In the genomic region with DNA sequence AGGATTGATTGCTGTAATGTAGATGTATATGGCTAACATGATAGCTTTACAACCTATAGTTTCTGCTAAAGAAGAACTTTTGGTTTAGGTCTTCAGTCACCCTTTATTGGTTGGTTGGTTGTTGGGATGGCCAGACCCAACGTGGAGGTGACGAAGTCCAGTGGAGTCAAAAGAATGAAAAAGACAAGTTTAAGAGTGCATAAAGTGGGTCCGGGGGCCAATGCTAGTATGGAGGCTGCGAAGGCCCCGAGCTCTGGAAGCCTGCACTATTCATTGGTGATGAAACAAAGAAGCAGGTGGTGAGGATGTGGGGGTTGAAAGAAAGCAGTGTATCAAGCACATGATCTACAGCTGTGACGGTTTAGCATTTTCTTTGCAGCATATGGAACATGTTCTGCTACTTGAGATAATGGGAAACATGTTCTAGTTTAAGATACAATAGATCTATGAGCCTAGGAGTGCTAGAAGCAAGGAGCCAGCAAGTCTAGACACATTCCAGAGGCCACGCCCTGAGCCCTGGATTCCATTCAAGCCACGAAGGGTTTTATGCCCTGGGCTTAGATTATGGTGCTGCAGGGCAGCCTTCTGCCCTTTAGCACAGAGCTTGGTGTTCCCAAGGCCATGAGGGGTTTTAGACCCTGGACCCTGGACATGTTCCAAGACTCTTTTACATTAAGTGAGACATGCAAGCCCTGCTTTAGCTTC, we compare ENCODE assay signal across 1 cellular context.
TF ChIP-seq lines count a peak whose summit lies in the region.

No MANE protein-coding gene starts in this region.

TF ChIP-seq in HepG2, 621 proteins besides CTCF, POLR2A, EP300 and RAD21 (continued from another document):
- TF ChIP-seq NPAS2 (CRISPR knock-in tag; IDR thresholded peaks at IDR 0.05; ENCODE audit: borderline replicate concordance) = no peak
- no peak for TF ChIP-seq ZNF350 (CRISPR knock-in tag; IDR thresholded peaks at IDR 0.05; ENCODE audit: borderline replicate concordance, low read depth)
- TF ChIP-seq SPEN (CRISPR knock-in tag; IDR thresholded peaks at IDR 0.05; ENCODE audit: low read depth) = no peak
- no peak for TF ChIP-seq ZNF883 (CRISPR knock-in tag; IDR thresholded peaks at IDR 0.05; ENCODE audit: not compliant biosample characterization)
- no peak for TF ChIP-seq NBN (conservative IDR thresholded peaks at IDR 0.05)
- peak; percentile 46; the same call in 1 of the 2 replicates for TF ChIP-seq POGZ (CRISPR knock-in tag; IDR thresholded peaks at IDR 0.05)
- TF ChIP-seq ZSCAN30 (CRISPR knock-in tag; IDR thresholded peaks at IDR 0.05) = no peak
- peak; percentile 49; the same call in 1 of the 2 replicates for TF ChIP-seq SALL1 (CRISPR knock-in tag; IDR thresholded peaks at IDR 0.05)
- TF ChIP-seq, protein P1, sequence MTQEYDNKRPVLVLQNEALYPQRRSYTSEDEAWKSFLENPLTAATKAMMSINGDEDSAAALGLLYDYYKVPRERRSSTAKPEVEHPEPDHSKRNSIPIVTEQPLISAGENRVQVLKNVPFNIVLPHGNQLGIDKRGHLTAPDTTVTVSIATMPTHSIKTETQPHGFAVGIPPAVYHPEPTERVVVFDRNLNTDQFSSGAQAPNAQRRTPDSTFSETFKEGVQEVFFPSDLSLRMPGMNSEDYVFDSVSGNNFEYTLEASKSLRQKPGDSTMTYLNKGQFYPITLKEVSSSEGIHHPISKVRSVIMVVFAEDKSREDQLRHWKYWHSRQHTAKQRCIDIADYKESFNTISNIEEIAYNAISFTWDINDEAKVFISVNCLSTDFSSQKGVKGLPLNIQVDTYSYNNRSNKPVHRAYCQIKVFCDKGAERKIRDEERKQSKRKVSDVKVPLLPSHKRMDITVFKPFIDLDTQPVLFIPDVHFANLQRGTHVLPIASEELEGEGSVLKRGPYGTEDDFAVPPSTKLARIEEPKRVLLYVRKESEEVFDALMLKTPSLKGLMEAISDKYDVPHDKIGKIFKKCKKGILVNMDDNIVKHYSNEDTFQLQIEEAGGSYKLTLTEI (CRISPR knock-in tag; conservative IDR thresholded peaks at IDR 0.05) = no peak
- TF ChIP-seq JUND (CRISPR knock-in tag; IDR thresholded peaks at IDR 0.05) = no peak
- TF ChIP-seq, protein P2, sequence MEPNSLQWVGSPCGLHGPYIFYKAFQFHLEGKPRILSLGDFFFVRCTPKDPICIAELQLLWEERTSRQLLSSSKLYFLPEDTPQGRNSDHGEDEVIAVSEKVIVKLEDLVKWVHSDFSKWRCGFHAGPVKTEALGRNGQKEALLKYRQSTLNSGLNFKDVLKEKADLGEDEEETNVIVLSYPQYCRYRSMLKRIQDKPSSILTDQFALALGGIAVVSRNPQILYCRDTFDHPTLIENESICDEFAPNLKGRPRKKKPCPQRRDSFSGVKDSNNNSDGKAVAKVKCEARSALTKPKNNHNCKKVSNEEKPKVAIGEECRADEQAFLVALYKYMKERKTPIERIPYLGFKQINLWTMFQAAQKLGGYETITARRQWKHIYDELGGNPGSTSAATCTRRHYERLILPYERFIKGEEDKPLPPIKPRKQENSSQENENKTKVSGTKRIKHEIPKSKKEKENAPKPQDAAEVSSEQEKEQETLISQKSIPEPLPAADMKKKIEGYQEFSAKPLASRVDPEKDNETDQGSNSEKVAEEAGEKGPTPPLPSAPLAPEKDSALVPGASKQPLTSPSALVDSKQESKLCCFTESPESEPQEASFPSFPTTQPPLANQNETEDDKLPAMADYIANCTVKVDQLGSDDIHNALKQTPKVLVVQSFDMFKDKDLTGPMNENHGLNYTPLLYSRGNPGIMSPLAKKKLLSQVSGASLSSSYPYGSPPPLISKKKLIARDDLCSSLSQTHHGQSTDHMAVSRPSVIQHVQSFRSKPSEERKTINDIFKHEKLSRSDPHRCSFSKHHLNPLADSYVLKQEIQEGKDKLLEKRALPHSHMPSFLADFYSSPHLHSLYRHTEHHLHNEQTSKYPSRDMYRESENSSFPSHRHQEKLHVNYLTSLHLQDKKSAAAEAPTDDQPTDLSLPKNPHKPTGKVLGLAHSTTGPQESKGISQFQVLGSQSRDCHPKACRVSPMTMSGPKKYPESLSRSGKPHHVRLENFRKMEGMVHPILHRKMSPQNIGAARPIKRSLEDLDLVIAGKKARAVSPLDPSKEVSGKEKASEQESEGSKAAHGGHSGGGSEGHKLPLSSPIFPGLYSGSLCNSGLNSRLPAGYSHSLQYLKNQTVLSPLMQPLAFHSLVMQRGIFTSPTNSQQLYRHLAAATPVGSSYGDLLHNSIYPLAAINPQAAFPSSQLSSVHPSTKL (CRISPR knock-in tag; IDR thresholded peaks at IDR 0.05) = peak; percentile 35; the same call in 1 of the 2 replicates
- TF ChIP-seq MTF2 (CRISPR knock-in tag; IDR thresholded peaks at IDR 0.05; ENCODE audit: borderline replicate concordance) = no peak
- TF ChIP-seq ZMYM2 (CRISPR knock-in tag; IDR thresholded peaks at IDR 0.05) = no peak
- TF ChIP-seq, protein P3, sequence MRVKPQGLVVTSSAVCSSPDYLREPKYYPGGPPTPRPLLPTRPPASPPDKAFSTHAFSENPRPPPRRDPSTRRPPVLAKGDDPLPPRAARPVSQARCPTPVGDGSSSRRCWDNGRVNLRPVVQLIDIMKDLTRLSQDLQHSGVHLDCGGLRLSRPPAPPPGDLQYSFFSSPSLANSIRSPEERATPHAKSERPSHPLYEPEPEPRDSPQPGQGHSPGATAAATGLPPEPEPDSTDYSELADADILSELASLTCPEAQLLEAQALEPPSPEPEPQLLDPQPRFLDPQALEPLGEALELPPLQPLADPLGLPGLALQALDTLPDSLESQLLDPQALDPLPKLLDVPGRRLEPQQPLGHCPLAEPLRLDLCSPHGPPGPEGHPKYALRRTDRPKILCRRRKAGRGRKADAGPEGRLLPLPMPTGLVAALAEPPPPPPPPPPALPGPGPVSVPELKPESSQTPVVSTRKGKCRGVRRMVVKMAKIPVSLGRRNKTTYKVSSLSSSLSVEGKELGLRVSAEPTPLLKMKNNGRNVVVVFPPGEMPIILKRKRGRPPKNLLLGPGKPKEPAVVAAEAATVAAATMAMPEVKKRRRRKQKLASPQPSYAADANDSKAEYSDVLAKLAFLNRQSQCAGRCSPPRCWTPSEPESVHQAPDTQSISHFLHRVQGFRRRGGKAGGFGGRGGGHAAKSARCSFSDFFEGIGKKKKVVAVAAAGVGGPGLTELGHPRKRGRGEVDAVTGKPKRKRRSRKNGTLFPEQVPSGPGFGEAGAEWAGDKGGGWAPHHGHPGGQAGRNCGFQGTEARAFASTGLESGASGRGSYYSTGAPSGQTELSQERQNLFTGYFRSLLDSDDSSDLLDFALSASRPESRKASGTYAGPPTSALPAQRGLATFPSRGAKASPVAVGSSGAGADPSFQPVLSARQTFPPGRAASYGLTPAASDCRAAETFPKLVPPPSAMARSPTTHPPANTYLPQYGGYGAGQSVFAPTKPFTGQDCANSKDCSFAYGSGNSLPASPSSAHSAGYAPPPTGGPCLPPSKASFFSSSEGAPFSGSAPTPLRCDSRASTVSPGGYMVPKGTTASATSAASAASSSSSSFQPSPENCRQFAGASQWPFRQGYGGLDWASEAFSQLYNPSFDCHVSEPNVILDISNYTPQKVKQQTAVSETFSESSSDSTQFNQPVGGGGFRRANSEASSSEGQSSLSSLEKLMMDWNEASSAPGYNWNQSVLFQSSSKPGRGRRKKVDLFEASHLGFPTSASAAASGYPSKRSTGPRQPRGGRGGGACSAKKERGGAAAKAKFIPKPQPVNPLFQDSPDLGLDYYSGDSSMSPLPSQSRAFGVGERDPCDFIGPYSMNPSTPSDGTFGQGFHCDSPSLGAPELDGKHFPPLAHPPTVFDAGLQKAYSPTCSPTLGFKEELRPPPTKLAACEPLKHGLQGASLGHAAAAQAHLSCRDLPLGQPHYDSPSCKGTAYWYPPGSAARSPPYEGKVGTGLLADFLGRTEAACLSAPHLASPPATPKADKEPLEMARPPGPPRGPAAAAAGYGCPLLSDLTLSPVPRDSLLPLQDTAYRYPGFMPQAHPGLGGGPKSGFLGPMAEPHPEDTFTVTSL (CRISPR knock-in tag; IDR thresholded peaks at IDR 0.05; ENCODE audit: borderline replicate concordance) = no peak
- TF ChIP-seq RFX1 (IDR thresholded peaks at IDR 0.05) = no peak
- no peak for TF ChIP-seq RBM39 (IDR thresholded peaks at IDR 0.05; ENCODE audit: low read depth, low read length, poor library complexity, severe bottlenecking)
- TF ChIP-seq, protein P4, sequence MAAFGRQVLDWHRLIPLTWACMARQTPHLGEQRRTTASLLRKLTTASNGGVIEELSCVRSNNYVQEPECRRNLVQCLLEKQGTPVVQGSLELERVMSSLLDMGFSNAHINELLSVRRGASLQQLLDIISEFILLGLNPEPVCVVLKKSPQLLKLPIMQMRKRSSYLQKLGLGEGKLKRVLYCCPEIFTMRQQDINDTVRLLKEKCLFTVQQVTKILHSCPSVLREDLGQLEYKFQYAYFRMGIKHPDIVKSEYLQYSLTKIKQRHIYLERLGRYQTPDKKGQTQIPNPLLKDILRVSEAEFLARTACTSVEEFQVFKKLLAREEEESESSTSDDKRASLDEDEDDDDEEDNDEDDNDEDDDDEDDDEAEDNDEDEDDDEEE (CRISPR knock-in tag; IDR thresholded peaks at IDR 0.05) = no peak
- no peak for TF ChIP-seq ZFP36L1 (CRISPR knock-in tag; IDR thresholded peaks at IDR 0.05)
- no peak for TF ChIP-seq REXO4 (CRISPR knock-in tag; IDR thresholded peaks at IDR 0.05; ENCODE audit: borderline replicate concordance)
- no peak for TF ChIP-seq KAT2B (IDR thresholded peaks at IDR 0.05; ENCODE audit: borderline replicate concordance, low read depth, low read length)
- TF ChIP-seq TAF15 (IDR thresholded peaks at IDR 0.05; ENCODE audit: low read depth, low read length, poor library complexity, severe bottlenecking) = no peak
- TF ChIP-seq ZBTB3 (CRISPR knock-in tag; IDR thresholded peaks at IDR 0.05; ENCODE audit: borderline replicate concordance, low read depth) = no peak
- TF ChIP-seq SKI (IDR thresholded peaks at IDR 0.05; ENCODE audit: partially characterized antibody) = peak; percentile 75
- TF ChIP-seq TP53 (CRISPR knock-in tag; conservative IDR thresholded peaks at IDR 0.05) = no peak
